10 cellular contexts compared by ENCODE assay signal in the genomic region with DNA sequence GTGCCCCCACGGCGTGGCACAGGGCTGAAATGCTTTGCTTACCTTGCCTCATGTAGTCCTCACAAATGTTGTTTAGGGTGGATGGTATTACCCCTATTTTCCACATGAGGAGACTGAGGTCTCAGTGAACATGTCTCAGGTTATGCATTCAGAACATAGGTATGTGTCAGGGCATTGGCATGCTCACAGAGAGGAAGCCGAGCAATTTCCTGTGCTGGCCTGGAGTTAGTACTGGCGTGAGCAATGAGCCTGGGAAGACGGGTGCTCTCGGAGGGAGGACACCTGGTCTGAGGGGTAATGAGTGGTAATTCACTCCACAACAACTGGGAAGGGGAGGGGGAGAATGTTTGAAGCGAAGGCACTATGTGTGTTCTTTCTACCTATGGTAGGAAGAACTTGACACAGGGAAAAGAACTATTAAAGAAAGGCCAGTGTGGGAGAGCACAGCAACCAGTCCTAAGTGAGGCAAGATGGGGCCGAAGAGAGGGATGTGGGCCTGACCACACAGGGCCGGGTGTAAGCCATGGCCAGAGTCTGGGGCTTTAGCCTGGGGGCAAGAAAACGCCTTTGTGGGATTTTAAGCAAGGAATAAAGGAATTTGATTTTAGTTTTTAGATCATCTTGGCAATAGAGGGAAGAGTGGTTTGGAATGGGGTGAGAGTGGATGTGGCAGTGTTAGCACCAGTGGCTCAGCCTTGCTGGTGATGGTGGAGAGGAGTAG. TPM values are rescaled to one million over a fixed set of nuclear protein-coding genes. Genes with fewer than 3 reads are reported as not detected.
DNase-seq lines count a peak whose midpoint lies in the region; ATAC-seq and TF ChIP-seq lines count a peak whose summit lies in the region.
"Had no signal": no experiment of that assay in that cellular context is flagged by ENCODE, and none has a peak within 500 bp of the region (broad histone marks: within the 10 kb centered on the region; RNA-seq: fewer than 3 reads in every experiment).

No MANE protein-coding gene starts in this region.

- H3K27me3 Mint-ChIP-seq in memory B cell = peaks cover under 1% of the 10 kb centered on the region

- intact Hi-C loops in head of caudate nucleus (cut with DNase I) = no loop called here

- peak; percentile 81 for DNase-seq in AG04450 (ENCODE audit: low read depth, low spot score)
- DNase-seq in HS-5 (ENCODE audit: low read depth) = peak; percentile 88
- peak; percentile 93 for DNase-seq in brain microvascular endothelial cell
- no peak for DNase-seq in memory B cell (ENCODE audit: low spot score in 2 of 2)
- no peak for DNase-seq in head of caudate nucleus
- DNase-seq in NCI-H2029 (lab: John Stamatoyannopoulos, UW) = no peak
- DNase-seq in Ammon's horn (ENCODE audit: low spot score) = no peak
- DNase-seq: colonic mucosa, spleen had no signal

- no peak overlapping the region for H3K4me3 Mint-ChIP-seq in memory B cell

- no peak for ATAC-seq in memory B cell (ENCODE audit: low read depth)
- no peak for ATAC-seq in HG03135 (IDR thresholded peaks at IDR 0.05; ENCODE audit: unreplicated experiment)

- in situ Hi-C loops in brain microvascular endothelial cell (cut with HindIII; ENCODE audit: low pct_ligation_motif_present, low sequenced_read_pairs) = no loop called here

- no peaks in the 10 kb centered on the region for H3K27me3 ChIP-seq in AG04450 (ENCODE audit: control insufficient read depth, insufficient read depth, low read length)
- H3K27me3 ChIP-seq in brain microvascular endothelial cell (replicated peaks) = no peaks in the 10 kb centered on the region
- H3K27me3 ChIP-seq: colonic mucosa, spleen had no signal

- H3K36me3 Mint-ChIP-seq in memory B cell = peaks cover 26% of the 10 kb centered on the region

- H3K27ac Mint-ChIP-seq in memory B cell = peak overlapping the region; percentile 52

- POLR2A ChIA-PET in AG04450 (lab: Yijun Ruan, JAX) = no interaction called here

- TF ChIP-seq CTCF in AG04450 (IDR thresholded peaks at IDR 0.05; ENCODE audit: low read depth, low read length) = no peak
- no peak for TF ChIP-seq CTCF in brain microvascular endothelial cell (IDR thresholded peaks at IDR 0.05; ENCODE audit: low read depth, low read length, missing control alignments)

- H3K9me3 ChIP-seq in AG04450 (ENCODE audit: control insufficient read depth, insufficient read depth, low read length) = no peaks in the 10 kb centered on the region
- H3K9me3 ChIP-seq: colonic mucosa, spleen had no signal

- peaks cover 7% of the 10 kb centered on the region for H3K4me1 Mint-ChIP-seq in memory B cell

- peaks cover 79% of the 10 kb centered on the region for H3K36me3 ChIP-seq in brain microvascular endothelial cell (replicated peaks)

- no peaks in the 10 kb centered on the region for H3K9me3 Mint-ChIP-seq in memory B cell

- CTCF ChIA-PET in AG04450 (lab: Charles Lee) = interaction anchor here (1.1 kb wide), 1 partner anchor 83 kb away, joined by 3 read pairs; the partner anchor contains the start of gene EEF1AKMT4

- H3K4me3 ChIP-seq in AG04450 (ENCODE audit: low read depth, low read length) (no peak overlapping the region), brain microvascular endothelial cell (ENCODE audit: low read depth, low read length) (no peak overlapping the region)
- H3K4me3 ChIP-seq: colonic mucosa, spleen had no signal

- H3K27ac ChIP-seq in AG04450 (ENCODE audit: low read depth, low read length) (peak overlapping the region; percentile 94), brain microvascular endothelial cell (peak overlapping the region; percentile 83)
- H3K27ac ChIP-seq: colonic mucosa had no signal

RNA-seq across cellular contexts. Expression of gene FAM131A, which starts 4.9 kb away (rescaled TPM):
- 8.5 and 9.3 TPM in 2 replicates for polyA plus RNA-seq in AG04450 (2011; rRNA removed)
- 13.3 and 13.7 TPM in 2 replicates for polyA minus RNA-seq in AG04450 (2011; rRNA and poly(A)+ RNA removed)

RNA-seq across cellular contexts. Expression of gene EIF4G1, which starts 18.1 kb away (rescaled TPM):
- polyA plus RNA-seq in AG04450 (2011; rRNA removed) = 191 and 224 TPM in 2 replicates
- 269 and 272 TPM in 2 replicates for polyA minus RNA-seq in AG04450 (2011; rRNA and poly(A)+ RNA removed)

RNA-seq across cellular contexts. Expression of gene CLCN2, which starts 28.9 kb away (rescaled TPM):
- 1.7 and 2.1 TPM in 2 replicates for polyA plus RNA-seq in AG04450 (2011; rRNA removed)
- 6.6 and 7.0 TPM in 2 replicates for polyA minus RNA-seq in AG04450 (2011; rRNA and poly(A)+ RNA removed)

RNA-seq across cellular contexts. Expression of gene POLR2H, which starts 29.0 kb away (rescaled TPM):
- polyA plus RNA-seq in AG04450 (2011; rRNA removed) = 81.2 and 94.4 TPM in 2 replicates
- polyA minus RNA-seq in AG04450 (2011; rRNA and poly(A)+ RNA removed) = 36.9 and 42.9 TPM in 2 replicates

RNA-seq across cellular contexts. Expression of gene PSMD2, which starts 33.5 kb away (rescaled TPM):
- polyA plus RNA-seq in AG04450 (2011; rRNA removed) = 318 and 363 TPM in 2 replicates
- polyA minus RNA-seq in AG04450 (2011; rRNA and poly(A)+ RNA removed) = 639 and 713 TPM in 2 replicates

Comparison
In these comparisons a context has a peak if more than half of its experiments do, and no peak if none do; other contexts are left out.
1. DNase-seq: peak in AG04450 (single experiment), HS-5 (single experiment) and brain microvascular endothelial cell (single experiment); none in memory B cell (0 of 2), head of caudate nucleus (0 of 42), NCI-H2029 (single experiment) and Ammon's horn (single experiment).